In the genomic region with DNA sequence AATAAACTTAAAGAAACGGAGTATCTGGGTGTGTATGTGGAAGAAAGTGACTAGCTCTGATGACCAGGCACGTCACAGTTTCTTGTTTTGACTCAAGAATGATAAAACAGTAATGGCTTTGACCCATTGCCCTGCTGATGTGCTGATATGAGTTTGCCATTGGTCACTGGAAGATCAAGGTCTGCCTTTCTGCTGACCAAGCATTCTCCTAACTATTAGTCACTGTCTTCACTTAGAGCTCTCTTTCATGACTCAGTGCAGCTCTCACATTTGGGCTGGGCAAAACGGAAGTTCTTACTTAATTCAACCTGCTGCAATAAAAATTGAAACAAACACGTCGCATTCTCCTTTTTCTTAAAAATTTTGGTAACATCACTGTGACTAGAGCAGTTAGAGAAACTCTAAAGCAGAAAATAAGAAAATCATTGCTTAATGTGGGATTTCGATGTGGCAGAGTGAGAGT, we compare ENCODE assay signal across 8 cellular contexts.
DNase-seq lines count a peak whose midpoint lies in the region; ATAC-seq and TF ChIP-seq lines count a peak whose summit lies in the region.

No MANE protein-coding gene starts in this region.

- TF ChIP-seq POLR2A in transverse colon (IDR thresholded peaks at IDR 0.05), result no peak

- no peaks in the 10 kb centered on the region for H3K27me3 ChIP-seq in transverse colon

- no peak for TF ChIP-seq EP300 in transverse colon (IDR thresholded peaks at IDR 0.05; ENCODE audit: low read depth)

- no peaks in the 10 kb centered on the region for H3K9me3 ChIP-seq in transverse colon

- peak overlapping the region; percentile 56 to 74 (median 68) for H3K27ac ChIP-seq in transverse colon

- intact Hi-C loops in transverse colon (cut with DNase I; ENCODE audit: low total_unique reads), result no loop called here

- in situ Hi-C loops in transverse colon (cut with MboI; ENCODE audit: low pct_ligation_motif_present in 1 of 4, low pct_unique_long_range_greater_than_20kb in 1 of 4, low sequenced_read_pairs in 3 of 4), result no loop called here

- H3K4me3 ChIP-seq in cardiac fibroblast (replicated peaks in 1 of 2; ENCODE audit: low read depth in 2 of 2, low read length in 2 of 2) (no peak overlapping the region), transverse colon (no peak overlapping the region)

- peak; percentile 61 for DNase-seq in AG08396 (ENCODE audit: low spot score)
- DNase-seq in T1000 (lab: John Stamatoyannopoulos, UW), result peak; percentile 100
- DNase-seq in cardiac fibroblast (ENCODE audit: low read depth in 2 of 2), result peak; percentile 76 to 93
- DNase-seq in myocyte (ENCODE audit: low read depth), result peak; percentile 86
- DNase-seq in transverse colon, result peak; percentile 35
- DNase-seq in OCI-M2 (lab: John Stamatoyannopoulos, UW; ENCODE audit: unreplicated experiment), result no peak

- TF ChIP-seq CTCF in cardiac fibroblast (IDR thresholded peaks at IDR 0.05; ENCODE audit: low read depth, low read length) (no peak), transverse colon (IDR thresholded peaks at IDR 0.05) (no peak)

- peaks cover 4 to 18% (median 10%) of the 10 kb centered on the region in 4 donors for H3K4me1 ChIP-seq in transverse colon

- no peaks in the 10 kb centered on the region for H3K36me3 ChIP-seq in transverse colon

- ATAC-seq in GM19351 (IDR thresholded peaks at IDR 0.05; ENCODE audit: unreplicated experiment), result peak; percentile 94
- ATAC-seq in HG03378 (IDR thresholded peaks at IDR 0.05; ENCODE audit: unreplicated experiment), result peak; percentile 99

- WGBS in transverse colon (ENCODE audit: low coverage in 1 of 2), 2 donors, result 20 to 37% methylated on average over 6 of the region's 6 CpGs
